In genomic region chr9:5922192-5922591, GRCh38 we compare ENCODE assay signal across 21 cellular contexts. TPM values are rescaled to one million over a fixed set of nuclear protein-coding genes. Genes with fewer than 3 reads are reported as not detected.
DNase-seq lines count a peak whose midpoint lies in the region; ATAC-seq and TF ChIP-seq lines count a peak whose summit lies in the region.
"Had no signal": no experiment of that assay in that cellular context is flagged by ENCODE, and none has a peak within 500 bp of the region (broad histone marks: within the 10 kb centered on the region; RNA-seq: fewer than 3 reads in every experiment).

No MANE protein-coding gene starts in this region.

- no peak for TF ChIP-seq CTCF in foreskin keratinocyte (conservative IDR thresholded peaks at IDR 0.05)

- peaks cover 6% of the 10 kb centered on the region; the same call in 1 of the 2 replicates for H3K36me3 ChIP-seq in H7 (replicated peaks; ENCODE audit: control insufficient read depth, insufficient read depth, low read length)

- DNase-seq in kidney tubule cell (ENCODE audit: low spot score): peak; percentile 83
- no peak for DNase-seq in DMS 273 treated with DMSO at 0.1 percent for 48 hours (lab: John Stamatoyannopoulos, UW)
- no peak for DNase-seq in foreskin keratinocyte
- DNase-seq in H7: no peak
- DNase-seq in NCI-H510A treated with DMSO at 0.1 percent for 48 hours (lab: John Stamatoyannopoulos, UW): no peak
- DNase-seq: activated T-cell treated with anti-CD3 and anti-CD28 coated beads, Interleukin-2, amount 50 U/mL, for 48 hours; GF-D8; GOT3; NCI-H1105; NCI-H226; PC-3 had no signal

- H3K4me1 ChIP-seq in foreskin keratinocyte: no peaks in the 10 kb centered on the region
- H3K4me1 ChIP-seq: parathyroid adenoma had no signal

- H3K27me3 ChIP-seq in foreskin keratinocyte (no peaks in the 10 kb centered on the region), H7 (ENCODE audit: control insufficient read depth, insufficient read depth, low read length) (no peaks in the 10 kb centered on the region)

- no peak overlapping the region for H3K4me3 ChIP-seq in H7 (ENCODE audit: insufficient read depth, low read depth, low read length)
- H3K4me3 ChIP-seq: thoracic aorta had no signal

- ATAC-seq in GM18508 (IDR thresholded peaks at IDR 0.05; ENCODE audit: insufficient read depth, unreplicated experiment) (peak; percentile 40), GM19395 (IDR thresholded peaks at IDR 0.05; ENCODE audit: unreplicated experiment) (peak; percentile 54), HG03354 (IDR thresholded peaks at IDR 0.05; ENCODE audit: poor library complexity, severe bottlenecking, unreplicated experiment) (peak; percentile 52), foreskin keratinocyte (no peak)
- ATAC-seq: PC-3, WTC11 had no signal

- no peak overlapping the region for H3K27ac ChIP-seq in foreskin keratinocyte
- H3K27ac ChIP-seq: parathyroid adenoma, thoracic aorta had no signal

RNA-seq across cellular contexts. Expression of gene MLANA, which starts 31.5 kb away (rescaled TPM):
- not detected in 2 replicates for total RNA-seq in foreskin keratinocyte
- polyA plus RNA-seq in foreskin keratinocyte: not detected in 2 replicates
- not detected in 2 replicates for total RNA-seq in H7 (2014; rRNA removed; shearing (Covaris generic))
- total RNA-seq: astrocyte, dermis microvascular lymphatic vessel endothelial cell, mesenteric fat pad, PC-3, thoracic aorta, WTC11 had no signal
- polyA plus RNA-seq: CD14-positive monocyte had no signal
